1 cellular context compared by ENCODE assay signal in genomic region chr1:226123591-226124471, GRCh38.
TF ChIP-seq lines count a peak whose summit lies in the region.

No MANE protein-coding gene starts in this region.

TF ChIP-seq in GM23338, 12 proteins besides CTCF, POLR2A, EP300 and RAD21 (continued from another document):
- no peak for TF ChIP-seq ZNF462 (CRISPR knock-in tag; IDR thresholded peaks at IDR 0.05)
